ENCODE assay signal across 8 cellular contexts in the genomic region with DNA sequence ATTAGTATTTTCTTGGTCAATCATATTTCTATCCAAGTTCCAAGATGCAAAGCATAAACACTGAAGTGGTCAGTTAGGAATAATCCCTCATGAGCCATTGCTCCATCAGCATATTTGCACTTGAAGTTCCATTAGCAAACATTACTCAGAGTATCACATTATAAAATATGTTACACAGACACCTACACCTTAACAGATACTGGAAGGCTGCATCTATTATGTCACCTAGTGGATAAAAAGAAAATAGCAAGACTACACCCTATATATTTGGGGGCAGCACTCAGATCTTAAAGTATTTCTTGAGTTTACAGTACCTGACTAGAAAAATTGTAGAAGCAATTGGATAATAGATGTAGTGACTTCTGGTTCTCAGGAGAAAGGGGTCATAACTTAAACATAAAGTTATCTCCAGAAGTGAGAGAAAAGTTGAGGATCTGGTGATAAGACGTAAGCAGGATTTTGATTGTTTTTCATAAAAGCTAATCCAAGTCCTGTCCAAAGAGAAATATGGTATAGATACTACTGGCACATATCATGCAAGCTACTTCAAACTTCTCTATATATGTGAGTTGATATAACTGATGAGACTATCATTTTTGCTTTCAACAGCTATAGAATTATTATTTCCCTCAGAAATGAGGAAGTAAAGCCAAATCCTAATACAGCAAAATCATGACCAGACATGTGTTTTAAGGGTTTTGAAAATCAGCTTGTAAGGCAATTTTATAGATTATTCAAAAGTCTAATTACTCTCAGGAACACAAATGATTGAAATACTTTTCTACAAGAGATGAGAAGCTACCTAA.
A peak's percentile ranks its signal among the peaks of the same experiment; 100 is the strongest.
DNase-seq lines count a peak whose midpoint lies in the region; ATAC-seq and TF ChIP-seq lines count a peak whose summit lies in the region.

No MANE protein-coding gene starts in this region.

- no peaks in the 10 kb centered on the region for H3K36me3 ChIP-seq in mammary epithelial cell (ENCODE audit: insufficient read depth, low read length)

- no peak overlapping the region for H3K4me2 ChIP-seq in mammary epithelial cell (ENCODE audit: insufficient read depth, low read depth, low read length)

- peak; percentile 42 for TF ChIP-seq CTCF in GM12865 (IDR thresholded peaks at IDR 0.05; ENCODE audit: insufficient read depth, low read depth, low read length, missing control alignments)
- peak; percentile 59 to 62 for TF ChIP-seq CTCF in mammary epithelial cell (conservative IDR thresholded peaks at IDR 0.05 in 1 of 2, IDR thresholded peaks at IDR 0.05 in 1 of 2; ENCODE audit: extremely low read depth in 1 of 2, insufficient read depth in 1 of 2, low read depth in 1 of 2, low read length in 2 of 2)
- peak; percentile 53 for TF ChIP-seq CTCF in retinal pigment epithelial cell (conservative IDR thresholded peaks at IDR 0.05; ENCODE audit: low read depth, low read length)

- in situ Hi-C loops in mammary epithelial cell (cut with MboI; ENCODE audit: low sequenced_read_pairs in 2 of 2): no loop called here

- no peak overlapping the region for H3K9ac ChIP-seq in mammary epithelial cell (ENCODE audit: insufficient read depth, low read length)

- peak; percentile 86 for ATAC-seq in GM21619 (IDR thresholded peaks at IDR 0.05; ENCODE audit: unreplicated experiment)
- no peak for ATAC-seq in HG03095 (IDR thresholded peaks at IDR 0.05; ENCODE audit: unreplicated experiment)

- no TSS peak for BruUV-seq in mammary epithelial cell (replicated peaks; lab: Mats Ljungman, UMichigan)

- H4K20me1 ChIP-seq in mammary epithelial cell (ENCODE audit: insufficient read depth, low read length): no peaks in the 10 kb centered on the region

- H3K9me3 Mint-ChIP-seq in activated naive CD4-positive, alpha-beta T cell treated with anti-CD3 and anti-CD28 coated beads, Interleukin-2, amount 10 ng/mL, durations not matched to agents 7 days and 5 days: no peaks in the 10 kb centered on the region

- intact Hi-C loops in mammary epithelial cell (cut with micrococcal nuclease): loop anchor here (1.0 kb wide), 1 partner anchor 37 kb away; no protein-coding TSS in a partner anchor

- H3K4me3 ChIP-seq in GM12865 (ENCODE audit: low read depth, low read length) (no peak overlapping the region), mammary epithelial cell (replicated peaks in 1 of 3; ENCODE audit: insufficient read depth in 1 of 3, low read depth in 2 of 3, low read length in 3 of 3) (no peak overlapping the region), retinal pigment epithelial cell (ENCODE audit: low read length) (no peak overlapping the region)

- H3K27me3 Mint-ChIP-seq in activated naive CD4-positive, alpha-beta T cell treated with anti-CD3 and anti-CD28 coated beads, Interleukin-2, amount 10 ng/mL, durations not matched to agents 7 days and 5 days: no peaks in the 10 kb centered on the region

- dilution Hi-C loops in mammary epithelial cell (cut with HindIII; ENCODE audit: low sequenced_read_pairs): no loop called here

- H2AFZ ChIP-seq in mammary epithelial cell (ENCODE audit: low read depth, low read length): no peak overlapping the region

- WGBS in mammary epithelial cell (ENCODE audit: low coverage, missing lambda C conversion rate): 100% methylated on average over 1 of the region's 1 CpG

- H3K27me3 ChIP-seq in mammary epithelial cell (ENCODE audit: insufficient read depth, low read length): no peaks in the 10 kb centered on the region

- no peak overlapping the region for H3K27ac Mint-ChIP-seq in activated naive CD4-positive, alpha-beta T cell treated with anti-CD3 and anti-CD28 coated beads, Interleukin-2, amount 10 ng/mL, durations not matched to agents 7 days and 5 days

- no peak overlapping the region for H3K4me3 Mint-ChIP-seq in activated naive CD4-positive, alpha-beta T cell treated with anti-CD3 and anti-CD28 coated beads, Interleukin-2, amount 10 ng/mL, durations not matched to agents 7 days and 5 days

- H3K27ac ChIP-seq in mammary epithelial cell (ENCODE audit: insufficient read depth, low read depth, low read length): no peak overlapping the region

- H3K4me1 Mint-ChIP-seq in activated naive CD4-positive, alpha-beta T cell treated with anti-CD3 and anti-CD28 coated beads, Interleukin-2, amount 10 ng/mL, durations not matched to agents 7 days and 5 days: no peaks in the 10 kb centered on the region

- no peaks in the 10 kb centered on the region for H3K9me3 ChIP-seq in mammary epithelial cell (replicated peaks; ENCODE audit: insufficient read depth, low read length)

- H3K36me3 Mint-ChIP-seq in activated naive CD4-positive, alpha-beta T cell treated with anti-CD3 and anti-CD28 coated beads, Interleukin-2, amount 10 ng/mL, durations not matched to agents 7 days and 5 days: no peaks in the 10 kb centered on the region

- no peaks in the 10 kb centered on the region for H3K4me1 ChIP-seq in mammary epithelial cell (ENCODE audit: insufficient read depth, low read length)

- H3K79me2 ChIP-seq in mammary epithelial cell (ENCODE audit: insufficient read depth, low read length): no peaks in the 10 kb centered on the region

- DNase-seq in GM12865 (ENCODE audit: low read depth): peak; percentile 5
- DNase-seq in HT1080 (ENCODE audit: low read depth): peak; percentile 37
- DNase-seq in mammary epithelial cell: peak; percentile 30
- no peak for DNase-seq in retinal pigment epithelial cell (ENCODE audit: low read depth)
- DNase-seq in activated CD4-positive, alpha-beta T cell treated with anti-CD3 and anti-CD28 coated beads for 4 hours: no peak
- no peak for DNase-seq in activated naive CD4-positive, alpha-beta T cell treated with anti-CD3 and anti-CD28 coated beads, Interleukin-2, amount 10 ng/mL, durations not matched to agents 7 days and 5 days

- CTCF ChIA-PET in mammary epithelial cell (lab: Charles Lee; ENCODE audit: low non-redundant PET): no interaction called here
- CTCF ChIA-PET in activated naive CD4-positive, alpha-beta T cell treated with anti-CD3 and anti-CD28 coated beads, Interleukin-2, amount 10 ng/mL, durations not matched to agents 7 days and 5 days (lab: Charles Lee): interaction anchor here (0.8 to 1.1 kb wide), 3 partner anchors 10 to 53 kb away, joined by 3 read pairs; no protein-coding TSS in a partner anchor

Comparison
In these comparisons a context has a peak if more than half of its experiments do, and no peak if none do; other contexts are left out.
1. DNase-seq: peak in GM12865 (single experiment), HT1080 (single experiment) and mammary epithelial cell (single experiment); none in retinal pigment epithelial cell (single experiment), activated CD4-positive, alpha-beta T cell treated with anti-CD3 and anti-CD28 coated beads for 4 hours (0 of 2) and activated naive CD4-positive, alpha-beta T cell treated with anti-CD3 and anti-CD28 coated beads, Interleukin-2, amount 10 ng/mL, durations not matched to agents 7 days and 5 days (single experiment).
2. Peak in every context shown above with its lines, with median percentiles within 50 percentile points of each other: CTCF ChIP-seq.